Comparison of ENCODE assay signal across 9 cellular contexts in the genomic region with DNA sequence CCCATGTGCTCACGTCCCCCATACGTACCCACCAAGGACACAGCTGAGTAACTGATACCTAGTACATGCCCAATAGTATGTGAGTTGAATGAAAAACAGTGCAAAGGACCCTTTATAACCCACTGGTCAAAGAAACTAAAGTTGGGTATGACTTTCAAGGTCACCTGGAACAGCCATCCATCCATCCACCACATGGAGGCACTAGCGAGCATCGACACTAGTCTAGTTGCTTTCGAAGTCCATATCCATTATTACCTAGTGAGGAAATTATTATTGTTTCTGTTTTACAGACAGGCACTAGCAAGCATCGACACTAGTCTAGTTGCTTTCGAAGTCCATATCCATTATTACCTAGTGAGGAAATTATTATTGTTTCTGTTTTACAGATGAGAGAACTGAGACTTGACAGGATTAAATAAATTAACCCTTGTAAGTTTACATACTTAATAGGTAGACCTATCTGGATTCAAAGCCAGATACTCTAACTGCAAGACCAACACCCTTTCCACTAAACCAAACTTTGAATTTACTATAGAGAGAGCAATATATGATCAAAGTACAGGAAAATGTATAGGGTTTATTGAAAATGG.
DNase-seq lines count a peak whose midpoint lies in the region; ATAC-seq and TF ChIP-seq lines count a peak whose summit lies in the region.
"Had no signal": no experiment of that assay in that cellular context is flagged by ENCODE, and none has a peak within 500 bp of the region (broad histone marks: within the 10 kb centered on the region; RNA-seq: fewer than 3 reads in every experiment).

No MANE protein-coding gene starts in this region.

- peaks cover 17% of the 10 kb centered on the region for H3K27me3 ChIP-seq in A673 (replicated peaks; ENCODE audit: insufficient read depth, low read depth, low read length, poor library complexity)

- peak; percentile 92 for ATAC-seq in GM18498 (IDR thresholded peaks at IDR 0.05; ENCODE audit: unreplicated experiment)
- ATAC-seq in HG02970 (IDR thresholded peaks at IDR 0.05; ENCODE audit: low FRiP score, unreplicated experiment): peak; percentile 81
- ATAC-seq in T-helper 17 cell: peak; percentile 60
- ATAC-seq in naive B cell (ENCODE audit: low read depth in 2 of 2): peak; percentile 38 to 41

- no peak overlapping the region for H3K27ac ChIP-seq in A673 (ENCODE audit: low read depth, low read length, poor library complexity, severe bottlenecking)

- H3K9me3 ChIP-seq in A673 (ENCODE audit: low read depth, low read length, poor library complexity, severe bottlenecking) (no peaks in the 10 kb centered on the region), T-helper 17 cell (ENCODE audit: control insufficient read depth, low read length, poor library complexity, severe bottlenecking) (no peaks in the 10 kb centered on the region)
- H3K9me3 ChIP-seq: HAP-1 had no signal

- peaks cover 5% of the 10 kb centered on the region for H3K9me3 Mint-ChIP-seq in chondrocyte (ENCODE audit: low read depth)
- peaks cover 0 to 3% (median 0%) of the 10 kb centered on the region in 7 donors for H3K9me3 Mint-ChIP-seq in naive B cell

- POLR2A ChIA-PET in A673 (lab: Charles Lee; ENCODE audit: low non-redundant PET): no interaction called here

- no peaks in the 10 kb centered on the region for H3K36me3 ChIP-seq in A673 (ENCODE audit: insufficient read depth, low read length, poor library complexity, severe bottlenecking)
- H3K36me3 ChIP-seq: HAP-1 had no signal

- BruUV-seq in A673 (replicated peaks; lab: Mats Ljungman, UMichigan): no TSS peak

- H3K36me3 Mint-ChIP-seq in T-helper 17 cell (ENCODE audit: low read depth) (peaks cover 5% of the 10 kb centered on the region), chondrocyte (ENCODE audit: low read depth) (no peaks in the 10 kb centered on the region), naive B cell (no peaks in the 10 kb centered on the region)

- H3K4me3 Mint-ChIP-seq in T-helper 17 cell (no peak overlapping the region), chondrocyte (ENCODE audit: unreplicated experiment) (no peak overlapping the region), naive B cell (no peak overlapping the region)

- TF ChIP-seq CTCF in A673 (conservative IDR thresholded peaks at IDR 0.05; ENCODE audit: low read depth, low read length) (peak; percentile 66), chondrocyte (IDR thresholded peaks at IDR 0.05) (peak; percentile 77)

- CTCF ChIA-PET in A673 (lab: Charles Lee): interaction anchor here (2.3 kb wide), 1 partner anchor 205 kb away, joined by 7 read pairs; no protein-coding TSS in a partner anchor

- no peaks in the 10 kb centered on the region for H3K4me1 ChIP-seq in A673 (ENCODE audit: insufficient read depth, low read length, poor library complexity, severe bottlenecking)
- H3K4me1 ChIP-seq: HAP-1 had no signal

- H3K4me1 Mint-ChIP-seq in T-helper 17 cell (peaks cover 7% of the 10 kb centered on the region), chondrocyte (ENCODE audit: low read depth) (no peaks in the 10 kb centered on the region), naive B cell (peaks cover 0 to 2% (median 0%) of the 10 kb centered on the region in 3 donors)

- DNase-seq in A673 (ENCODE audit: low spot score) (peak; percentile 45), T-helper 17 cell (peak; percentile 11 to 25 (median 18)), chondrocyte (ENCODE audit: low spot score) (no peak), naive B cell (peak; percentile 24), NCI-H510A (lab: John Stamatoyannopoulos, UW) (no peak), posterior vena cava (ENCODE audit: low spot score) (no peak)

- intact Hi-C loops in A673 (cut with micrococcal nuclease; ENCODE audit: unreplicated experiment): loop anchor here (1.0 kb wide), 1 partner anchor 205 kb away; no protein-coding TSS in a partner anchor
- intact Hi-C loops in posterior vena cava (cut with DNase I): no loop called here

- H3K27me3 Mint-ChIP-seq in T-helper 17 cell (peaks cover 60% of the 10 kb centered on the region), chondrocyte (ENCODE audit: low read depth) (peaks cover 2% of the 10 kb centered on the region), naive B cell (peaks cover 32 to 41% (median 35%) of the 10 kb centered on the region in 3 donors)

- no peak overlapping the region for H3K4me3 ChIP-seq in A673 (ENCODE audit: low read depth, low read length, poor library complexity, severe bottlenecking)
- H3K4me3 ChIP-seq: HAP-1 had no signal

- H3K27ac Mint-ChIP-seq in T-helper 17 cell (no peak overlapping the region), chondrocyte (ENCODE audit: unreplicated experiment) (no peak overlapping the region), naive B cell (no peak overlapping the region)

Comparison
In these comparisons a context has a peak if more than half of its experiments do, and no peak if none do; other contexts are left out.
1. DNase-seq: peak in A673 (single experiment), T-helper 17 cell (3 of 3) and naive B cell (single experiment); none in chondrocyte (single experiment), NCI-H510A (single experiment) and posterior vena cava (single experiment).
2. ATAC-seq: peak in every context shown above with its lines; median percentile 92 in GM18498; 81 in HG02970; 60 in T-helper 17 cell; 40 in naive B cell.